ENCODE assay signal across 1 cellular context in genomic region chr14:102304611-102305506, GRCh38.
TF ChIP-seq lines count a peak whose summit lies in the region.

A gene with protein sequence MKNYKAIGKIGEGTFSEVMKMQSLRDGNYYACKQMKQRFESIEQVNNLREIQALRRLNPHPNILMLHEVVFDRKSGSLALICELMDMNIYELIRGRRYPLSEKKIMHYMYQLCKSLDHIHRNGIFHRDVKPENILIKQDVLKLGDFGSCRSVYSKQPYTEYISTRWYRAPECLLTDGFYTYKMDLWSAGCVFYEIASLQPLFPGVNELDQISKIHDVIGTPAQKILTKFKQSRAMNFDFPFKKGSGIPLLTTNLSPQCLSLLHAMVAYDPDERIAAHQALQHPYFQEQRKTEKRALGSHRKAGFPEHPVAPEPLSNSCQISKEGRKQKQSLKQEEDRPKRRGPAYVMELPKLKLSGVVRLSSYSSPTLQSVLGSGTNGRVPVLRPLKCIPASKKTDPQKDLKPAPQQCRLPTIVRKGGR (minus strand): TSS chr14:102305164. CDS start chr14:102304968, 196 bp downstream.

TF ChIP-seq in HEK293, 187 proteins besides CTCF, POLR2A, EP300 and RAD21 (continued from another document):
- TF ChIP-seq GLIS2 (tag by site-specific recombination; IDR thresholded peaks at IDR 0.05) (peak; percentile 89), IKZF3 (tag by site-specific recombination; IDR thresholded peaks at IDR 0.05) (peak; percentile 34; the same call in 1 of the 2 replicates), ZNF664 (tag by site-specific recombination; IDR thresholded peaks at IDR 0.05) (no peak), ZNF626 (tag by site-specific recombination; IDR thresholded peaks at IDR 0.05) (no peak), ZFHX2 (tag by site-specific recombination; conservative IDR thresholded peaks at IDR 0.05) (peak; percentile 27; the same call in 1 of the 2 replicates), KLF10 (tag by site-specific recombination; IDR thresholded peaks at IDR 0.05) (peak; percentile 54; the same call in 1 of the 2 replicates), ZNF37A (tag by site-specific recombination; IDR thresholded peaks at IDR 0.05) (no peak), ZXDB (tag by site-specific recombination; IDR thresholded peaks at IDR 0.05) (peak; percentile 59; the same call in 1 of the 2 replicates), PRDM2 (tag by site-specific recombination; IDR thresholded peaks at IDR 0.05; ENCODE audit: borderline replicate concordance) (no peak), ZFP69B (tag by site-specific recombination; IDR thresholded peaks at IDR 0.05) (peak; percentile 85), ZBTB8A (tag by site-specific recombination; IDR thresholded peaks at IDR 0.05) (peak; percentile 33; the same call in 1 of the 2 replicates), ATF2 (tag by site-specific recombination; IDR thresholded peaks at IDR 0.05; ENCODE audit: low read depth) (no peak), ZNF654 (tag by site-specific recombination; IDR thresholded peaks at IDR 0.05; ENCODE audit: low read depth) (no peak), SP2 (tag by site-specific recombination; IDR thresholded peaks at IDR 0.05) (peak; percentile 61), ZBTB6 (tag by site-specific recombination; IDR thresholded peaks at IDR 0.05) (no peak), ZNF2 (tag by site-specific recombination; IDR thresholded peaks at IDR 0.05) (peak; percentile 70), ZNF777 (tag by site-specific recombination; IDR thresholded peaks at IDR 0.05; ENCODE audit: borderline replicate concordance) (peak; percentile 57; the same call in 1 of the 2 replicates), ZNF600 (tag by site-specific recombination; IDR thresholded peaks at IDR 0.05) (no peak), ZNF514 (tag by site-specific recombination; IDR thresholded peaks at IDR 0.05) (no peak)
- TF ChIP-seq, protein P1, sequence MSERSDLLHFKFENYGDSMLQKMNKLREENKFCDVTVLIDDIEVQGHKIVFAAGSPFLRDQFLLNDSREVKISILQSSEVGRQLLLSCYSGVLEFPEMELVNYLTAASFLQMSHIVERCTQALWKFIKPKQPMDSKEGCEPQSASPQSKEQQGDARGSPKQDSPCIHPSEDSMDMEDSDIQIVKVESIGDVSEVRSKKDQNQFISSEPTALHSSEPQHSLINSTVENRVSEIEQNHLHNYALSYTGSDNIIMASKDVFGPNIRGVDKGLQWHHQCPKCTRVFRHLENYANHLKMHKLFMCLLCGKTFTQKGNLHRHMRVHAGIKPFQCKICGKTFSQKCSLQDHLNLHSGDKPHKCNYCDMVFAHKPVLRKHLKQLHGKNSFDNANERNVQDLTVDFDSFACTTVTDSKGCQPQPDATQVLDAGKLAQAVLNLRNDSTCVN (tag by site-specific recombination; optimal IDR thresholded peaks at IDR 0.05), result no peak
- TF ChIP-seq, protein P2, sequence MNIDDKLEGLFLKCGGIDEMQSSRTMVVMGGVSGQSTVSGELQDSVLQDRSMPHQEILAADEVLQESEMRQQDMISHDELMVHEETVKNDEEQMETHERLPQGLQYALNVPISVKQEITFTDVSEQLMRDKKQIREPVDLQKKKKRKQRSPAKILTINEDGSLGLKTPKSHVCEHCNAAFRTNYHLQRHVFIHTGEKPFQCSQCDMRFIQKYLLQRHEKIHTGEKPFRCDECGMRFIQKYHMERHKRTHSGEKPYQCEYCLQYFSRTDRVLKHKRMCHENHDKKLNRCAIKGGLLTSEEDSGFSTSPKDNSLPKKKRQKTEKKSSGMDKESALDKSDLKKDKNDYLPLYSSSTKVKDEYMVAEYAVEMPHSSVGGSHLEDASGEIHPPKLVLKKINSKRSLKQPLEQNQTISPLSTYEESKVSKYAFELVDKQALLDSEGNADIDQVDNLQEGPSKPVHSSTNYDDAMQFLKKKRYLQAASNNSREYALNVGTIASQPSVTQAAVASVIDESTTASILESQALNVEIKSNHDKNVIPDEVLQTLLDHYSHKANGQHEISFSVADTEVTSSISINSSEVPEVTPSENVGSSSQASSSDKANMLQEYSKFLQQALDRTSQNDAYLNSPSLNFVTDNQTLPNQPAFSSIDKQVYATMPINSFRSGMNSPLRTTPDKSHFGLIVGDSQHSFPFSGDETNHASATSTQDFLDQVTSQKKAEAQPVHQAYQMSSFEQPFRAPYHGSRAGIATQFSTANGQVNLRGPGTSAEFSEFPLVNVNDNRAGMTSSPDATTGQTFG (tag by site-specific recombination; IDR thresholded peaks at IDR 0.05; ENCODE audit: borderline replicate concordance), result no peak
